ENCODE assay signal across 9 cellular contexts in the genomic region with DNA sequence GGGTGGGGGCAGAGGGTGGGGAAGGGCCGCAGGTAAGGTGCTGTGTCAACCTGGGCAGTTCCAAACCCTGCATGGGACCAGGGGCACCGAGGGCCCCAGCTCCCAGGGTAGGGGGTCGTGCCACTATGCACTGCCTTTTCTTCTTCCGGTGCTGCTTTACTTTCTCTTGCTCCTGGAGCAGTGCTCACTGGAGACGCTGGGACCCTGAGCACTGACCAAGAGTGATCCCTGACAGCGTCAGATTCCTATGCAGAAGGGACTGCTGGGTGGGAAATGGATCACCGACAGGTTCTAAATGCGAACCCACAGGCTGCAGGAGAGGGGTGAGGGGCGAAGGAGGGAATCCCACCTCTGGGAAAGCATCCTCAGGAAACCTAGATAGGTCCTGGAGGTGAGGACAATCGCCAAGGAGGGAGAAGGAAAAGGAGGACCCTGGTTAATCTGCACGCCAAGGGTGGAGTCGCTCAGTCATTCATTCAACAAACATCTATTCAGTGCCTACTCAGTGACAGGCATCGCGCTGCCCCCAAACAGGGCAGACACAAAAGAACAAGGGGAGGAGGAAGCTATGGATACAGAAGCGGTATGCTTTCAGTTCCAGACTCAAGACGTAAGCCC.
DNase-seq lines count a peak whose midpoint lies in the region; ATAC-seq, FAIRE-seq and TF ChIP-seq lines count a peak whose summit lies in the region.
"Had no signal": no experiment of that assay in that cellular context is flagged by ENCODE, and none has a peak within 500 bp of the region (broad histone marks: within the 10 kb centered on the region; RNA-seq: fewer than 3 reads in every experiment).

No MANE protein-coding gene starts in this region.

- H3K9me3 ChIP-seq in prostate gland, result no peaks in the 10 kb centered on the region
- no peaks in the 10 kb centered on the region for H3K9me3 ChIP-seq in kidney (ENCODE audit: control insufficient read depth in 1 of 2, low read length in 2 of 2)

- H3K4me3 ChIP-seq in GM06990 (replicated peaks; ENCODE audit: low read depth, low read length) (peak overlapping the region; percentile 58), prostate gland (peak overlapping the region; percentile 33 to 40), kidney (ENCODE audit: low read length in 2 of 2) (peak overlapping the region in 1 of 2 donors; percentile 68)

- TF ChIP-seq POLR2A in prostate gland (IDR thresholded peaks at IDR 0.05), result no peak

- H3K9ac ChIP-seq in kidney (ENCODE audit: low read length in 2 of 2), result no peak overlapping the region

- WGBS in prostate gland, result 21% methylated on average over 16 of the region's 16 CpGs

- H3K27me3 ChIP-seq in GM06990 (replicated peaks; ENCODE audit: control insufficient read depth, insufficient read depth, low read length) (peaks cover 5% of the 10 kb centered on the region), prostate gland (replicated peaks; ENCODE audit: insufficient read depth) (peaks cover 4% of the 10 kb centered on the region)

- TF ChIP-seq CTCF in GM06990 (IDR thresholded peaks at IDR 0.05; ENCODE audit: insufficient read depth, low read length, poor library complexity, severe bottlenecking) (no peak), prostate gland (IDR thresholded peaks at IDR 0.05) (no peak), kidney (IDR thresholded peaks at IDR 0.05; ENCODE audit: borderline replicate concordance, extremely low read depth, insufficient read depth) (no peak)

- peaks cover 8% of the 10 kb centered on the region for H3K4me1 ChIP-seq in prostate gland (replicated peaks)
- peaks cover 0 to 7% of the 10 kb centered on the region in 2 donors for H3K4me1 ChIP-seq in kidney (ENCODE audit: control insufficient read depth in 1 of 2, insufficient read depth in 1 of 2, low read depth in 1 of 2, low read length in 2 of 2)

- peak overlapping the region; percentile 88 for H3K27ac ChIP-seq in epithelial cell of prostate
- H3K27ac ChIP-seq in prostate gland, result no peak overlapping the region
- no peak overlapping the region for H3K27ac ChIP-seq in kidney (ENCODE audit: low read depth in 2 of 2, low read length in 2 of 2)

- no peak for ATAC-seq in HG03354 (IDR thresholded peaks at IDR 0.05; ENCODE audit: poor library complexity, severe bottlenecking, unreplicated experiment)

- no peak for DNase-seq in GM06990 (ENCODE audit: extremely low read depth, insufficient read length)
- DNase-seq in RCC 7860 (ENCODE audit: low spot score), result peak; percentile 8
- no peak for DNase-seq in epithelial cell of prostate (ENCODE audit: low read depth, low spot score)
- no peak for DNase-seq in prostate gland (ENCODE audit: low spot score)
- DNase-seq in kidney, result no peak
- DNase-seq in stimulated activated CD4-positive, alpha-beta T cell treated with anti-CD3 and anti-CD28 coated beads, Interleukin-1b, Interleukin-23, amount 100 ng/mL, for 48 hours, result no peak
- DNase-seq in NCI-H774 (lab: John Stamatoyannopoulos, UW), result no peak

- H3K36me3 ChIP-seq in GM06990 (ENCODE audit: control insufficient read depth, insufficient read depth, low read length) (no peaks in the 10 kb centered on the region), prostate gland (no peaks in the 10 kb centered on the region), kidney (ENCODE audit: control insufficient read depth in 1 of 2, insufficient read depth in 2 of 2, low read length in 2 of 2) (no peaks in the 10 kb centered on the region)

- intact Hi-C loops in prostate gland (cut with DNase I) (no loop called here), kidney (cut with DNase I) (no loop called here)

- FAIRE-seq in RCC 7860 (lab: Jason Lieb, UNC), result no peak
- no peak for FAIRE-seq in kidney (lab: Jason Lieb, UNC)
- FAIRE-seq: endothelial cell of umbilical vein had no signal
